In genomic region chr1:167532964-167533824, GRCh38 we compare ENCODE assay signal across 14 cellular contexts. TPM values are rescaled to one million over a fixed set of nuclear protein-coding genes. Genes with fewer than 3 reads are reported as not detected.
DNase-seq lines count a peak whose midpoint lies in the region; ATAC-seq and TF ChIP-seq lines count a peak whose summit lies in the region.
"Had no signal": no experiment of that assay in that cellular context is flagged by ENCODE, and none has a peak within 500 bp of the region (broad histone marks: within the 10 kb centered on the region; RNA-seq: fewer than 3 reads in every experiment).

No MANE protein-coding gene starts in this region.

- no peak overlapping the region for H3K14ac ChIP-seq in neuronal stem cell (ENCODE audit: low read length)

- H3K36me3 ChIP-seq in KMS-11 (ENCODE audit: insufficient read depth) (no peaks in the 10 kb centered on the region), gastroesophageal sphincter (no peaks in the 10 kb centered on the region), neuronal stem cell (replicated peaks in 1 of 2; ENCODE audit: control insufficient read depth in 2 of 2, insufficient read depth in 2 of 2, low read length in 2 of 2) (no peaks in the 10 kb centered on the region)
- H3K36me3 ChIP-seq: tibial nerve had no signal

- H3K4me3 ChIP-seq in KMS-11 (IDR thresholded peaks at IDR 0.05; ENCODE audit: insufficient read depth, low read depth, low read length): no peak overlapping the region
- H3K4me3 ChIP-seq in gastroesophageal sphincter: no peak overlapping the region
- H3K4me3 ChIP-seq in neuronal stem cell (ENCODE audit: low read length in 2 of 2): no peak overlapping the region
- H3K4me3 ChIP-seq: body of pancreas, GM23248, tibial nerve had no signal

- peak overlapping the region; percentile 95 for H2BK15ac ChIP-seq in neuronal stem cell (ENCODE audit: low read length)

- TF ChIP-seq CTCF in KMS-11 (conservative IDR thresholded peaks at IDR 0.05; ENCODE audit: low read depth, low read length): no peak
- TF ChIP-seq CTCF in gastroesophageal sphincter (IDR thresholded peaks at IDR 0.05): no peak

- no peaks in the 10 kb centered on the region for H3K79me2 ChIP-seq in KMS-11 (ENCODE audit: insufficient read depth, low read depth)

- peak overlapping the region; percentile 63 for H2BK5ac ChIP-seq in neuronal stem cell (ENCODE audit: low read length)

- TF ChIP-seq EP300 in gastroesophageal sphincter (IDR thresholded peaks at IDR 0.05): no peak

- H3K79me1 ChIP-seq in neuronal stem cell (ENCODE audit: low read depth, low read length): no peaks in the 10 kb centered on the region

- DNase-seq in NCI-H446 (lab: John Stamatoyannopoulos, UW) (peak; percentile 8 to 66), NCI-H446 treated with DMSO at 0.1 percent for 48 hours (lab: John Stamatoyannopoulos, UW) (no peak), neuronal stem cell (ENCODE audit: low spot score) (no peak), SKM-1 (lab: John Stamatoyannopoulos, UW; ENCODE audit: unreplicated experiment) (no peak)
- DNase-seq: kidney, NCI-H1417 treated with DMSO at 0.1 percent for 48 hours had no signal

- no peaks in the 10 kb centered on the region for H3K9me3 ChIP-seq in gastroesophageal sphincter
- H3K9me3 ChIP-seq in neuronal stem cell (replicated peaks in 1 of 2; ENCODE audit: control insufficient read depth in 2 of 2, insufficient read depth in 1 of 2, low read depth in 1 of 2, low read length in 2 of 2): no peaks in the 10 kb centered on the region
- H3K9me3 ChIP-seq: body of pancreas, tibial nerve had no signal

- H3K9ac ChIP-seq in KMS-11 (no peak overlapping the region), neuronal stem cell (ENCODE audit: low read depth, low read length, poor library complexity) (no peak overlapping the region)
- H3K9ac ChIP-seq: GM23248 had no signal

- no peak overlapping the region for H3K23ac ChIP-seq in neuronal stem cell (ENCODE audit: low read depth, low read length, poor library complexity)

- H3K27ac ChIP-seq in KMS-11: no peak overlapping the region
- H3K27ac ChIP-seq in gastroesophageal sphincter: no peak overlapping the region
- H3K27ac ChIP-seq in neuronal stem cell (replicated peaks; ENCODE audit: low read length): peak overlapping the region; percentile 42
- H3K27ac ChIP-seq: 22Rv1, body of pancreas, GM23248, tibial nerve had no signal

- H2BK120ac ChIP-seq in neuronal stem cell (ENCODE audit: low read depth, low read length): peak overlapping the region; percentile 68

- peak overlapping the region; percentile 87 for H2BK12ac ChIP-seq in neuronal stem cell (ENCODE audit: low read length)

- peak overlapping the region; percentile 86 for H2AK5ac ChIP-seq in neuronal stem cell (ENCODE audit: low read depth, low read length)

- H3K4me1 ChIP-seq in KMS-11 (ENCODE audit: low read depth, poor library complexity, severe bottlenecking): peaks cover 25% of the 10 kb centered on the region
- peaks cover 0 to 9% (median 0%) of the 10 kb centered on the region in 3 donors for H3K4me1 ChIP-seq in gastroesophageal sphincter
- H3K4me1 ChIP-seq in neuronal stem cell (ENCODE audit: control insufficient read depth in 2 of 2, insufficient read depth in 1 of 2, low read depth in 1 of 2, low read length in 2 of 2): peaks cover 5 to 7% of the 10 kb centered on the region in 2 donors

- no peak for TF ChIP-seq POLR2A in gastroesophageal sphincter (IDR thresholded peaks at IDR 0.05)

- H4K8ac ChIP-seq in neuronal stem cell (ENCODE audit: low read depth, low read length): no peak overlapping the region

- peak overlapping the region; percentile 32; the same call in 1 of the 2 replicates for H2AFZ ChIP-seq in KMS-11 (ENCODE audit: low read depth)
- peak overlapping the region; percentile 90 for H2AFZ ChIP-seq in neuronal stem cell (ENCODE audit: low read length)
- H2AFZ ChIP-seq: GM23248 had no signal

- peak; percentile 40 for ATAC-seq in gastroesophageal sphincter
- ATAC-seq in GM18861 (IDR thresholded peaks at IDR 0.05; ENCODE audit: unreplicated experiment): no peak
- ATAC-seq in HG02840 (IDR thresholded peaks at IDR 0.05; ENCODE audit: low FRiP score, unreplicated experiment): no peak

- 80 to 90% methylated on average over 1 to 4 of the region's 6 CpGs for WGBS in gastroesophageal sphincter (ENCODE audit: low coverage in 1 of 2), 2 donors
- no CpG with 5 or more reads among the region's 6 CpGs for WGBS in neuronal stem cell (ENCODE audit: extremely low coverage in 2 of 2, insufficient read length in 2 of 2, insufficient replicate concordance in 1 of 2), 2 donors

- H3K4ac ChIP-seq in neuronal stem cell (ENCODE audit: low read length): no peak overlapping the region

- no peaks in the 10 kb centered on the region for H3K27me3 ChIP-seq in KMS-11 (ENCODE audit: insufficient read depth, low read depth)
- H3K27me3 ChIP-seq in gastroesophageal sphincter: no peaks in the 10 kb centered on the region
- H3K27me3 ChIP-seq in neuronal stem cell (ENCODE audit: control insufficient read depth in 3 of 3, insufficient read depth in 3 of 3, low read depth in 1 of 3, low read length in 3 of 3): no peaks in the 10 kb centered on the region
- H3K27me3 ChIP-seq: body of pancreas, tibial nerve had no signal

- no peak overlapping the region for H4K91ac ChIP-seq in neuronal stem cell (ENCODE audit: low read depth, low read length, poor library complexity)

- no peaks in the 10 kb centered on the region for H4K20me1 ChIP-seq in KMS-11 (ENCODE audit: insufficient read depth)

- 0 out of 2 replicates have a peak overlapping the region, but pooled peaks have one; percentile 7 for H3K4me2 ChIP-seq in KMS-11
- H3K4me2 ChIP-seq in neuronal stem cell (ENCODE audit: insufficient read depth, low read length, poor library complexity, severe bottlenecking): no peak overlapping the region

- peak overlapping the region; percentile 95 for H3K18ac ChIP-seq in neuronal stem cell (ENCODE audit: low read length)

RNA-seq across cellular contexts. Expression of gene CD247, which starts 14.9 kb away (rescaled TPM):
- total RNA-seq in gastroesophageal sphincter: 1 to 10 TPM in 1 of 4 donors, under 1 TPM in 2, not detected in 1; 0.31 to 1.3 (median 0.45) TPM
- 1.5 TPM for polyA plus RNA-seq in neuronal stem cell (2013, experiment 1 of 2)
- polyA plus RNA-seq in neuronal stem cell (2013, experiment 2 of 2): 1.5 TPM
- total RNA-seq: GM23248 had no signal
- polyA plus RNA-seq: GM23248 had no signal

RNA-seq across cellular contexts. Expression of gene CREG1, which starts 20.4 kb away (rescaled TPM):
- 100 to 1,000 TPM; 110 to 247 (median 187) TPM for total RNA-seq in gastroesophageal sphincter
- polyA plus RNA-seq in neuronal stem cell (2013, experiment 1 of 2): 32.6 TPM
- 33.4 TPM for polyA plus RNA-seq in neuronal stem cell (2013, experiment 2 of 2)

Comparison
In these comparisons a context has a peak if more than half of its experiments do, and no peak if none do; other contexts are left out.
1. DNase-seq: peak in NCI-H446 (2 of 2); none in NCI-H446 treated with DMSO at 0.1 percent for 48 hours (single experiment), neuronal stem cell (single experiment) and SKM-1 (single experiment).